ENCODE assay signal across 2 cellular contexts in genomic region chr4:76591992-76592391, GRCh38.
TF ChIP-seq lines count a peak whose summit lies in the region.

No MANE protein-coding gene starts in this region.

TF ChIP-seq in GM23338, 12 proteins besides CTCF, POLR2A, EP300 and RAD21:
- TF ChIP-seq, protein P1, sequence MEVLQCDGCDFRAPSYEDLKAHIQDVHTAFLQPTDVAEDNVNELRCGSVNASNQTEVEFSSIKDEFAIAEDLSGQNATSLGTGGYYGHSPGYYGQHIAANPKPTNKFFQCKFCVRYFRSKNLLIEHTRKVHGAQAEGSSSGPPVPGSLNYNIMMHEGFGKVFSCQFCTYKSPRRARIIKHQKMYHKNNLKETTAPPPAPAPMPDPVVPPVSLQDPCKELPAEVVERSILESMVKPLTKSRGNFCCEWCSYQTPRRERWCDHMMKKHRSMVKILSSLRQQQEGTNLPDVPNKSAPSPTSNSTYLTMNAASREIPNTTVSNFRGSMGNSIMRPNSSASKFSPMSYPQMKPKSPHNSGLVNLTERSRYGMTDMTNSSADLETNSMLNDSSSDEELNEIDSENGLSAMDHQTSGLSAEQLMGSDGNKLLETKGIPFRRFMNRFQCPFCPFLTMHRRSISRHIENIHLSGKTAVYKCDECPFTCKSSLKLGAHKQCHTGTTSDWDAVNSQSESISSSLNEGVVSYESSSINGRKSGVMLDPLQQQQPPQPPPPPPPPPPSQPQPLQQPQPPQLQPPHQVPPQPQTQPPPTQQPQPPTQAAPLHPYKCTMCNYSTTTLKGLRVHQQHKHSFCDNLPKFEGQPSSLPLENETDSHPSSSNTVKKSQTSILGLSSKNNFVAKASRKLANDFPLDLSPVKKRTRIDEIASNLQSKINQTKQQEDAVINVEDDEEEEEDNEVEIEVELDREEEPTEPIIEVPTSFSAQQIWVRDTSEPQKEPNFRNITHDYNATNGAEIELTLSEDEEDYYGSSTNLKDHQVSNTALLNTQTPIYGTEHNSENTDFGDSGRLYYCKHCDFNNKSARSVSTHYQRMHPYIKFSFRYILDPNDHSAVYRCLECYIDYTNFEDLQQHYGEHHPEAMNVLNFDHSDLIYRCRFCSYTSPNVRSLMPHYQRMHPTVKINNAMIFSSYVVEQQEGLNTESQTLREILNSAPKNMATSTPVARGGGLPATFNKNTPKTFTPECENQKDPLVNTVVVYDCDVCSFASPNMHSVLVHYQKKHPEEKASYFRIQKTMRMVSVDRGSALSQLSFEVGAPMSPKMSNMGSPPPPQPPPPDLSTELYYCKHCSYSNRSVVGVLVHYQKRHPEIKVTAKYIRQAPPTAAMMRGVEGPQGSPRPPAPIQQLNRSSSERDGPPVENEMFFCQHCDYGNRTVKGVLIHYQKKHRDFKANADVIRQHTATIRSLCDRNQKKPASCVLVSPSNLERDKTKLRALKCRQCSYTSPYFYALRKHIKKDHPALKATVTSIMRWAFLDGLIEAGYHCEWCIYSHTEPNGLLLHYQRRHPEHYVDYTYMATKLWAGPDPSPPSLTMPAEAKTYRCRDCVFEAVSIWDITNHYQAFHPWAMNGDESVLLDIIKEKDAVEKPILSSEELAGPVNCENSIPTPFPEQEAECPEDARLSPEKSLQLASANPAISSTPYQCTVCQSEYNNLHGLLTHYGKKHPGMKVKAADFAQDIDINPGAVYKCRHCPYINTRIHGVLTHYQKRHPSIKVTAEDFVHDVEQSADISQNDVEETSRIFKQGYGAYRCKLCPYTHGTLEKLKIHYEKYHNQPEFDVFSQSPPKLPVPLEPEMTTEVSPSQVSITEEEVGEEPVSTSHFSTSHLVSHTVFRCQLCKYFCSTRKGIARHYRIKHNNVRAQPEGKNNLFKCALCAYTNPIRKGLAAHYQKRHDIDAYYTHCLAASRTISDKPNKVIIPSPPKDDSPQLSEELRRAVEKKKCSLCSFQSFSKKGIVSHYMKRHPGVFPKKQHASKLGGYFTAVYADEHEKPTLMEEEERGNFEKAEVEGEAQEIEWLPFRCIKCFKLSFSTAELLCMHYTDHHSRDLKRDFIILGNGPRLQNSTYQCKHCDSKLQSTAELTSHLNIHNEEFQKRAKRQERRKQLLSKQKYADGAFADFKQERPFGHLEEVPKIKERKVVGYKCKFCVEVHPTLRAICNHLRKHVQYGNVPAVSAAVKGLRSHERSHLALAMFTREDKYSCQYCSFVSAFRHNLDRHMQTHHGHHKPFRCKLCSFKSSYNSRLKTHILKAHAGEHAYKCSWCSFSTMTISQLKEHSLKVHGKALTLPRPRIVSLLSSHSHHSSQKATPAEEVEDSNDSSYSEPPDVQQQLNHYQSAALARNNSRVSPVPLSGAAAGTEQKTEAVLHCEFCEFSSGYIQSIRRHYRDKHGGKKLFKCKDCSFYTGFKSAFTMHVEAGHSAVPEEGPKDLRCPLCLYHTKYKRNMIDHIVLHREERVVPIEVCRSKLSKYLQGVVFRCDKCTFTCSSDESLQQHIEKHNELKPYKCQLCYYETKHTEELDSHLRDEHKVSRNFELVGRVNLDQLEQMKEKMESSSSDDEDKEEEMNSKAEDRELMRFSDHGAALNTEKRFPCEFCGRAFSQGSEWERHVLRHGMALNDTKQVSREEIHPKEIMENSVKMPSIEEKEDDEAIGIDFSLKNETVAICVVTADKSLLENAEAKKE (CRISPR knock-in tag; IDR thresholded peaks at IDR 0.05) = no peak
- TF ChIP-seq NANOG (IDR thresholded peaks at IDR 0.05; ENCODE audit: borderline replicate concordance) (no peak), POLR2AphosphoS5 (IDR thresholded peaks at IDR 0.05; ENCODE audit: low read depth) (no peak), STAT1 (IDR thresholded peaks at IDR 0.05; ENCODE audit: unreplicated experiment) (no peak), ZNF331 (CRISPR knock-in tag; IDR thresholded peaks at IDR 0.05; ENCODE audit: low read depth) (no peak), EZH2 (IDR thresholded peaks at IDR 0.05; ENCODE audit: low read depth, unreplicated experiment) (no peak)
- TF ChIP-seq, protein P2, sequence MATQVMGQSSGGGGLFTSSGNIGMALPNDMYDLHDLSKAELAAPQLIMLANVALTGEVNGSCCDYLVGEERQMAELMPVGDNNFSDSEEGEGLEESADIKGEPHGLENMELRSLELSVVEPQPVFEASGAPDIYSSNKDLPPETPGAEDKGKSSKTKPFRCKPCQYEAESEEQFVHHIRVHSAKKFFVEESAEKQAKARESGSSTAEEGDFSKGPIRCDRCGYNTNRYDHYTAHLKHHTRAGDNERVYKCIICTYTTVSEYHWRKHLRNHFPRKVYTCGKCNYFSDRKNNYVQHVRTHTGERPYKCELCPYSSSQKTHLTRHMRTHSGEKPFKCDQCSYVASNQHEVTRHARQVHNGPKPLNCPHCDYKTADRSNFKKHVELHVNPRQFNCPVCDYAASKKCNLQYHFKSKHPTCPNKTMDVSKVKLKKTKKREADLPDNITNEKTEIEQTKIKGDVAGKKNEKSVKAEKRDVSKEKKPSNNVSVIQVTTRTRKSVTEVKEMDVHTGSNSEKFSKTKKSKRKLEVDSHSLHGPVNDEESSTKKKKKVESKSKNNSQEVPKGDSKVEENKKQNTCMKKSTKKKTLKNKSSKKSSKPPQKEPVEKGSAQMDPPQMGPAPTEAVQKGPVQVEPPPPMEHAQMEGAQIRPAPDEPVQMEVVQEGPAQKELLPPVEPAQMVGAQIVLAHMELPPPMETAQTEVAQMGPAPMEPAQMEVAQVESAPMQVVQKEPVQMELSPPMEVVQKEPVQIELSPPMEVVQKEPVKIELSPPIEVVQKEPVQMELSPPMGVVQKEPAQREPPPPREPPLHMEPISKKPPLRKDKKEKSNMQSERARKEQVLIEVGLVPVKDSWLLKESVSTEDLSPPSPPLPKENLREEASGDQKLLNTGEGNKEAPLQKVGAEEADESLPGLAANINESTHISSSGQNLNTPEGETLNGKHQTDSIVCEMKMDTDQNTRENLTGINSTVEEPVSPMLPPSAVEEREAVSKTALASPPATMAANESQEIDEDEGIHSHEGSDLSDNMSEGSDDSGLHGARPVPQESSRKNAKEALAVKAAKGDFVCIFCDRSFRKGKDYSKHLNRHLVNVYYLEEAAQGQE (IDR thresholded peaks at IDR 0.05; ENCODE audit: unreplicated experiment) = no peak
- TF ChIP-seq, protein P3, sequence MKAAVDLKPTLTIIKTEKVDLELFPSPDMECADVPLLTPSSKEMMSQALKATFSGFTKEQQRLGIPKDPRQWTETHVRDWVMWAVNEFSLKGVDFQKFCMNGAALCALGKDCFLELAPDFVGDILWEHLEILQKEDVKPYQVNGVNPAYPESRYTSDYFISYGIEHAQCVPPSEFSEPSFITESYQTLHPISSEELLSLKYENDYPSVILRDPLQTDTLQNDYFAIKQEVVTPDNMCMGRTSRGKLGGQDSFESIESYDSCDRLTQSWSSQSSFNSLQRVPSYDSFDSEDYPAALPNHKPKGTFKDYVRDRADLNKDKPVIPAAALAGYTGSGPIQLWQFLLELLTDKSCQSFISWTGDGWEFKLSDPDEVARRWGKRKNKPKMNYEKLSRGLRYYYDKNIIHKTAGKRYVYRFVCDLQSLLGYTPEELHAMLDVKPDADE (IDR thresholded peaks at IDR 0.05) = no peak

TF ChIP-seq in WTC11, 78 proteins besides CTCF, POLR2A, EP300 and RAD21:
- TF ChIP-seq ZNF121 (CRISPR knock-in tag; IDR thresholded peaks at IDR 0.05) (no peak), GTF2I (CRISPR knock-in tag; conservative IDR thresholded peaks at IDR 0.05) (peak; percentile 61; the same call in 1 of the 2 replicates)
